ENCODE assay signal across 8 cellular contexts in the genomic region with DNA sequence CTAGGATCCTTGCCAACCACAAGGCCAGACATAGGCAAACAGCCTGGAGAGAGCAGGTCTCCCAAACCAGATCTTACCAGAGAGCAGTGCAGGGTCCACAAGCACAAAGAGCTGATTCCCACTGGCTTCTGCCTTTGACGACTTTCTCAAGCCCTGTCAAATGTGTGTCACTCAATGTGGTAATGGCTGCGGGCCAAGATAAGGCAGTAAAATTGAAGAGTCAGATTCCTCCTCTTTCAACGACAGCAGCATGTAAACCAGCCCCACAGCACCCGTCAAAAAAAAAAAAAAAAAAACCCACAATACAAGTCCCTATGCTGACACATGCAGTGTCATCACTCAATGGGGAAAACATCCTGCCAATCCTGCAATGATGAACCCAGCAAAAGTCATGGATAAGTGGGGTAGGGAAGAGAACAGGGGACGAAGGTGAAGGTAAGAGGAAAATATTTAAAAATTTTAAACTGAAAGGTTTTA. TPM values are rescaled to one million over a fixed set of nuclear protein-coding genes. Genes with fewer than 3 reads are reported as not detected.
DNase-seq lines count a peak whose midpoint lies in the region; ATAC-seq and TF ChIP-seq lines count a peak whose summit lies in the region.

STON2 (minus strand) TSS at position 123 of the 477 bp plus-strand sequence. CDS start 1,942 bp downstream, outside the sequence.

- H3K36me3 ChIP-seq in BE2C (peaks cover 26% of the 10 kb centered on the region), SK-N-MC (ENCODE audit: insufficient read depth, low read length) (no peaks in the 10 kb centered on the region), gastrocnemius medialis (peaks cover 0 to 11% of the 10 kb centered on the region in 2 donors)

- H3K4me1 ChIP-seq in BE2C, result peaks cover 19% of the 10 kb centered on the region
- peaks cover 45 to 48% of the 10 kb centered on the region in 2 donors for H3K4me1 ChIP-seq in gastrocnemius medialis

- TF ChIP-seq POLR2A in gastrocnemius medialis (IDR thresholded peaks at IDR 0.05), result peak; percentile 22 to 58

- H3K27me3 ChIP-seq in BE2C (no peaks in the 10 kb centered on the region), gastrocnemius medialis (no peaks in the 10 kb centered on the region)

- H3K9ac ChIP-seq in SK-N-MC (ENCODE audit: insufficient read length), result no peak within 1 kb of the TSS

- intact Hi-C loops in gastrocnemius medialis (cut with DNase I; ENCODE audit: low total_unique reads), result loop anchor here (2.0 to 5.0 kb wide), 4 partner anchors 37 to 181 kb away; no protein-coding TSS in a partner anchor

- H3K9me3 ChIP-seq in BE2C (no peaks in the 10 kb centered on the region), SK-N-MC (ENCODE audit: low read depth, low read length) (no peaks in the 10 kb centered on the region), gastrocnemius medialis (no peaks in the 10 kb centered on the region)

- in situ Hi-C loops in gastrocnemius medialis (cut with MboI; ENCODE audit: low sequenced_read_pairs in 4 of 4), result loop anchor here in 1 of 4 donors (5.0 kb wide), 1 partner anchor 47 kb away; no protein-coding TSS in a partner anchor

- DNase-seq in BE2C, result peak; percentile 46
- DNase-seq in HT-29 (ENCODE audit: low spot score), result peak; percentile 30
- no peak for DNase-seq in SK-N-MC (ENCODE audit: low read depth, low spot score)
- DNase-seq in fibroblast of pulmonary artery (ENCODE audit: low read depth), result peak; percentile 10
- DNase-seq in gastrocnemius medialis, result peak; percentile 64 to 81
- DNase-seq in activated naive CD4-positive, alpha-beta T cell treated with anti-CD3 and anti-CD28 coated beads, Interleukin-2, amount 50 U/mL, for 16 hours, result no peak
- DNase-seq in T-helper 2 cell, result no peak

- ATAC-seq in gastrocnemius medialis (peak; percentile 50 to 57), GM18868 (IDR thresholded peaks at IDR 0.05; ENCODE audit: unreplicated experiment) (no peak)

- H3K4me3 ChIP-seq in BE2C (ENCODE audit: low read depth, low read length) (no peak within 1 kb of the TSS), SK-N-MC (peak within 1 kb of the TSS; percentile 37; the same call in 1 of the 2 replicates), fibroblast of pulmonary artery (replicated peaks; ENCODE audit: low read depth, low read length) (no peak within 1 kb of the TSS), gastrocnemius medialis (peak within 1 kb of the TSS; percentile 20 to 44 (median 26))

- peak within 1 kb of the TSS; percentile 38; the same call in 1 of the 2 replicates for H3K27ac ChIP-seq in SK-N-MC
- peak within 1 kb of the TSS; percentile 85 to 95 (median 92) for H3K27ac ChIP-seq in gastrocnemius medialis

- TF ChIP-seq CTCF in BE2C (IDR thresholded peaks at IDR 0.05; ENCODE audit: low read depth, low read length) (no peak), fibroblast of pulmonary artery (IDR thresholded peaks at IDR 0.05; ENCODE audit: low read length, missing control alignments) (no peak), gastrocnemius medialis (IDR thresholded peaks at IDR 0.05 in 4 of 5, conservative IDR thresholded peaks at IDR 0.05 in 1 of 5) (no peak)

RNA-seq across cellular contexts. Expression of gene STON2, which starts in this region (rescaled TPM):
- polyA plus RNA-seq in BE2C (2012; ENCODE audit: insufficient read depth, insufficient read length, low read depth), result 6.8 TPM
- 1.6 and 3.5 TPM in 2 replicates for total RNA-seq in HT-29 (2014; rRNA removed; shearing (Covaris generic))
- total RNA-seq in gastrocnemius medialis, result 100 to 1,000 TPM in 3 of 4 donors, 10 to 100 TPM in 1; 60.2 to 198 (median 161) TPM

Comparison
In these comparisons a context has a peak if more than half of its experiments do, and no peak if none do; other contexts are left out.
1. RNA of gene STON2 (total RNA-seq): 60.2 to 198 TPM in gastrocnemius medialis; 1.6 to 3.5 TPM in HT-29; every median in the first group is over 10 times any median in the second.
2. DNase-seq: peak in BE2C (single experiment), HT-29 (single experiment), fibroblast of pulmonary artery (single experiment) and gastrocnemius medialis (2 of 2); none in SK-N-MC (single experiment), activated naive CD4-positive, alpha-beta T cell treated with anti-CD3 and anti-CD28 coated beads, Interleukin-2, amount 50 U/mL, for 16 hours (single experiment) and T-helper 2 cell (0 of 5).
3. H3K4me3 ChIP-seq: peak in SK-N-MC (single experiment) and gastrocnemius medialis (4 of 4); none in BE2C (single experiment) and fibroblast of pulmonary artery (single experiment).